In genomic region chr17:4329838-4330237, GRCh38 we compare ENCODE assay signal across 11 cellular contexts. TPM values are rescaled to one million over a fixed set of nuclear protein-coding genes. Genes with fewer than 3 reads are reported as not detected.
DNase-seq lines count a peak whose midpoint lies in the region; ATAC-seq and TF ChIP-seq lines count a peak whose summit lies in the region.
"Had no signal": no experiment of that assay in that cellular context is flagged by ENCODE, and none has a peak within 500 bp of the region (broad histone marks: within the 10 kb centered on the region; RNA-seq: fewer than 3 reads in every experiment).

No MANE protein-coding gene starts in this region.

- no peaks in the 10 kb centered on the region for H3K4me1 ChIP-seq in SJCRH30

- no peaks in the 10 kb centered on the region for H3K36me3 ChIP-seq in SJCRH30

- no peak for TF ChIP-seq POLR2A in erythroblast (IDR thresholded peaks at IDR 0.05; ENCODE audit: low read length)

- DNase-seq in SIG-M5 treated with dmso at 0.1 percent for 504 hours (lab: John Stamatoyannopoulos, UW; ENCODE audit: unreplicated experiment), result peak; percentile 12
- no peak for DNase-seq in SIG-M5 (lab: John Stamatoyannopoulos, UW)
- peak; percentile 67 to 82 for DNase-seq in SW 1271 (lab: John Stamatoyannopoulos, UW)
- peak; percentile 76 for DNase-seq in fibroblast of the conjunctiva (ENCODE audit: low read depth)
- no peak for DNase-seq in stimulated activated naive CD8-positive, alpha-beta T cell treated with anti-CD3 and anti-CD28 coated beads, Interleukin-15, Interleukin-2, amounts not matched to agents 100 U/mL and 50 U/mL, for 24 hours
- DNase-seq in erythroblast (lab: John Stamatoyannopoulos, UW), result no peak
- no peak for DNase-seq in activated CD4-positive, CD25-positive, alpha-beta regulatory T cell treated with anti-CD3 and anti-CD28 coated beads, Interleukin-2, amount 50 U/mL, for 72 hours
- no peak for DNase-seq in SJCRH30
- DNase-seq: activated CD4-positive, alpha-beta T cell treated with anti-CD3 and anti-CD28 coated beads for 48 hours; aorta; spleen had no signal

- no peaks in the 10 kb centered on the region for H3K9me3 ChIP-seq in SJCRH30 (replicated peaks)

- peak; percentile 61 for ATAC-seq in stimulated activated naive CD8-positive, alpha-beta T cell treated with anti-CD3 and anti-CD28 coated beads, Interleukin-15, Interleukin-2, amounts not matched to agents 100 U/mL and 50 U/mL, for 24 hours

- H3K27me3 ChIP-seq in SJCRH30, result no peaks in the 10 kb centered on the region
- H3K27me3 ChIP-seq: spleen had no signal

- H3K4me3 ChIP-seq in SJCRH30, result no peak overlapping the region
- H3K4me3 ChIP-seq: spleen had no signal

- no peak overlapping the region for H3K27ac ChIP-seq in SJCRH30
- H3K27ac ChIP-seq: spleen had no signal

RNA-seq across cellular contexts. Expression of gene UBE2G1, which starts 36.6 kb away (rescaled TPM):
- 36.7 and 39.2 TPM in 2 replicates for total RNA-seq in SJCRH30 (2014; rRNA removed; shearing (Covaris generic))

Comparison
In these comparisons a context has a peak if more than half of its experiments do, and no peak if none do; other contexts are left out.
1. DNase-seq: peak in SIG-M5 treated with dmso at 0.1 percent for 504 hours (single experiment), SW 1271 (2 of 2) and fibroblast of the conjunctiva (single experiment); none in SIG-M5 (single experiment), stimulated activated naive CD8-positive, alpha-beta T cell treated with anti-CD3 and anti-CD28 coated beads, Interleukin-15, Interleukin-2, amounts not matched to agents 100 U/mL and 50 U/mL, for 24 hours (single experiment), erythroblast (0 of 2), activated CD4-positive, CD25-positive, alpha-beta regulatory T cell treated with anti-CD3 and anti-CD28 coated beads, Interleukin-2, amount 50 U/mL, for 72 hours (single experiment) and SJCRH30 (0 of 2).